In genomic region chr2:230299618-230300017, GRCh38 we compare ENCODE assay signal across 11 cellular contexts. TPM values are rescaled to one million over a fixed set of nuclear protein-coding genes. Genes with fewer than 3 reads are reported as not detected.
DNase-seq lines count a peak whose midpoint lies in the region; ATAC-seq and TF ChIP-seq lines count a peak whose summit lies in the region.
"Had no signal": no experiment of that assay in that cellular context is flagged by ENCODE, and none has a peak within 500 bp of the region (broad histone marks: within the 10 kb centered on the region; RNA-seq: fewer than 3 reads in every experiment).

No MANE protein-coding gene starts in this region.

- WGBS in H9 (ENCODE audit: extremely low coverage, insufficient read length, low lambda C conversion rate): no CpG with 5 or more reads among the region's 2 CpGs
- 92 to 95% methylated on average over 2 of the region's 2 CpGs for WGBS in aorta, 2 donors

- H4K91ac ChIP-seq in H9 (ENCODE audit: insufficient read length, low read depth, low read length): no peak overlapping the region

- ATAC-seq in left cardiac atrium (peak; percentile 50 to 56), aorta (ENCODE audit: low FRiP score) (no peak)

- DNase-seq in left cardiac atrium: no peak
- no peak for DNase-seq in right atrium auricular region (ENCODE audit: low spot score)
- DNase-seq in H9: no peak
- peak; percentile 2 for DNase-seq in retinal pigment epithelial cell (ENCODE audit: low read depth)
- DNase-seq in NCI-H748 treated with DMSO at 0.1 percent for 48 hours (lab: John Stamatoyannopoulos, UW): no peak
- DNase-seq in aorta: no peak
- DNase-seq: BE2C; Caco-2; CD4-positive, alpha-beta T cell; HCEC 1CT had no signal

- no peak overlapping the region for H3K4me3 Mint-ChIP-seq in H9
- H3K4me3 Mint-ChIP-seq: CD4-positive, alpha-beta T cell had no signal

- no peaks in the 10 kb centered on the region for H3K4me1 Mint-ChIP-seq in H9

- no peak overlapping the region for H2BK5ac ChIP-seq in H9 (ENCODE audit: insufficient read length, low read length)

- H2AK5ac ChIP-seq in H9 (ENCODE audit: insufficient read length, low read length): no peak overlapping the region

- peak overlapping the region; percentile 58 for H3K18ac ChIP-seq in H9 (ENCODE audit: insufficient read length, low read depth, low read length)

- peaks cover 2% of the 10 kb centered on the region; the same call in 1 of the 2 replicates for H3K27me3 Mint-ChIP-seq in H9 (ENCODE audit: low read depth)
- H3K27me3 Mint-ChIP-seq: CD4-positive, alpha-beta T cell had no signal

- no peaks in the 10 kb centered on the region for H3K79me2 ChIP-seq in H9 (ENCODE audit: insufficient read depth, low read length)

- no peak overlapping the region for H4K5ac ChIP-seq in H9 (ENCODE audit: insufficient read length, low read depth, low read length)

- no peak overlapping the region for H2BK15ac ChIP-seq in H9 (ENCODE audit: low read depth, low read length)

- no peak overlapping the region for H3K23ac ChIP-seq in H9 (ENCODE audit: insufficient read length, low read depth, low read length)

- H2AFZ ChIP-seq in H9 (ENCODE audit: low read length): no peak overlapping the region

- no peak overlapping the region for H3K9ac ChIP-seq in H9 (ENCODE audit: extremely low read depth, insufficient read length, low read length)

- H4K8ac ChIP-seq in H9 (replicated peaks; ENCODE audit: insufficient read length, low read depth, low read length): no peak overlapping the region

- no peaks in the 10 kb centered on the region for H3K4me1 ChIP-seq in right atrium auricular region
- no peaks in the 10 kb centered on the region for H3K4me1 ChIP-seq in H9 (ENCODE audit: insufficient read depth, low read length)
- no peaks in the 10 kb centered on the region for H3K4me1 ChIP-seq in aorta (ENCODE audit: control insufficient read depth in 1 of 2, insufficient read depth in 2 of 2, low read length in 2 of 2)
- H3K4me1 ChIP-seq: BE2C, Caco-2 had no signal

- H3K4me2 ChIP-seq in H9 (ENCODE audit: insufficient read depth, insufficient read length, low read length): no peak overlapping the region

- no peak for TF ChIP-seq CTCF in right atrium auricular region (IDR thresholded peaks at IDR 0.05)
- no peak for TF ChIP-seq CTCF in H9 (conservative IDR thresholded peaks at IDR 0.05)
- no peak for TF ChIP-seq CTCF in retinal pigment epithelial cell (conservative IDR thresholded peaks at IDR 0.05; ENCODE audit: low read depth, low read length)

- H3K4ac ChIP-seq in H9 (ENCODE audit: low read depth, low read length): no peak overlapping the region

- no peak overlapping the region for H3K14ac ChIP-seq in H9 (ENCODE audit: insufficient read depth, low read length)

- no peaks in the 10 kb centered on the region for H3K23me2 ChIP-seq in H9 (ENCODE audit: insufficient read length, low read depth, low read length, poor library complexity, severe bottlenecking)

- H3K27me3 ChIP-seq in right atrium auricular region: no peaks in the 10 kb centered on the region
- H3K27me3 ChIP-seq in H9 (ENCODE audit: insufficient read depth, low read length): no peaks in the 10 kb centered on the region
- H3K27me3 ChIP-seq in aorta (ENCODE audit: control insufficient read depth in 1 of 2, insufficient read depth in 2 of 2, low read length in 1 of 2): no peaks in the 10 kb centered on the region
- H3K27me3 ChIP-seq: BE2C had no signal

- H2BK12ac ChIP-seq in H9 (ENCODE audit: insufficient read length, low read depth, low read length): no peak overlapping the region

- H3K9me3 ChIP-seq in right atrium auricular region (no peaks in the 10 kb centered on the region), H9 (ENCODE audit: control insufficient read depth, low read depth, low read length) (no peaks in the 10 kb centered on the region), aorta (ENCODE audit: control insufficient read depth, low read length) (peaks cover 2% of the 10 kb centered on the region)
- H3K9me3 ChIP-seq: BE2C, Caco-2 had no signal

- no peaks in the 10 kb centered on the region for H4K20me1 ChIP-seq in H9 (ENCODE audit: control insufficient read depth, insufficient read depth, insufficient read length)

- intact Hi-C loops in left cardiac atrium (cut with DNase I): no loop called here
- intact Hi-C loops in aorta (cut with DNase I): no loop called here

- H2BK120ac ChIP-seq in H9 (ENCODE audit: low read depth, low read length, poor library complexity, severe bottlenecking): no peak overlapping the region

- no peaks in the 10 kb centered on the region for H3K79me1 ChIP-seq in H9 (ENCODE audit: insufficient read depth, low read depth, low read length, poor library complexity, severe bottlenecking)

- H3K27ac ChIP-seq in right atrium auricular region: no peak overlapping the region
- no peak overlapping the region for H3K27ac ChIP-seq in H9 (ENCODE audit: insufficient read length, low read depth, low read length)
- no peak overlapping the region for H3K27ac ChIP-seq in aorta (ENCODE audit: low read depth in 1 of 2, low read length in 2 of 2)
- H3K27ac ChIP-seq: C4-2B had no signal

- no peak overlapping the region for H3K56ac ChIP-seq in H9 (ENCODE audit: insufficient read length, low read depth, low read length)

- H3K36me3 ChIP-seq in right atrium auricular region (no peaks in the 10 kb centered on the region), aorta (ENCODE audit: control insufficient read depth in 1 of 2, insufficient read depth in 2 of 2, low read length in 1 of 2) (no peaks in the 10 kb centered on the region)
- H3K36me3 ChIP-seq: BE2C had no signal

- peaks cover 28 to 31% of the 10 kb centered on the region in 2 experiments for H3K9me3 Mint-ChIP-seq in H9

- H3K4me3 ChIP-seq in right atrium auricular region (no peak overlapping the region), retinal pigment epithelial cell (ENCODE audit: low read length) (no peak overlapping the region), aorta (ENCODE audit: low read length in 2 of 2) (no peak overlapping the region)

- no peak overlapping the region for H3K27ac Mint-ChIP-seq in H9
- H3K27ac Mint-ChIP-seq: CD4-positive, alpha-beta T cell had no signal

- peaks cover 2 to 16% (median 4%) of the 10 kb centered on the region in 3 experiments; a peak in 3 of 7 replicates for H3K36me3 Mint-ChIP-seq in H9 (ENCODE audit: insufficient read depth in 1 of 3, low read depth in 3 of 3)

- no peak overlapping the region for H2BK20ac ChIP-seq in H9 (ENCODE audit: low read depth, low read length, poor library complexity, severe bottlenecking)

- H3T11ph ChIP-seq in H9 (ENCODE audit: low read length): no peak overlapping the region

RNA-seq across cellular contexts. Expression of gene SP140L, which starts 27.4 kb away (rescaled TPM):
- total RNA-seq in left cardiac atrium: 1 to 10 TPM; 7.9 to 8.3 TPM
- total RNA-seq in right atrium auricular region: 1 to 10 TPM; 3.0 to 3.2 TPM
- total RNA-seq in H9 (2021): 1.3 and 1.9 TPM in 2 replicates
- total RNA-seq in aorta: 10 to 100 TPM; 13.9 to 21.8 TPM
- 10 to 100 TPM in 1 of 2 donors, 1 to 10 TPM in 1; 6.0 to 12.8 TPM for polyA plus RNA-seq in aorta
- total RNA-seq: Caco-2 had no signal
